ENCODE assay signal across 1 cellular context in the genomic region with DNA sequence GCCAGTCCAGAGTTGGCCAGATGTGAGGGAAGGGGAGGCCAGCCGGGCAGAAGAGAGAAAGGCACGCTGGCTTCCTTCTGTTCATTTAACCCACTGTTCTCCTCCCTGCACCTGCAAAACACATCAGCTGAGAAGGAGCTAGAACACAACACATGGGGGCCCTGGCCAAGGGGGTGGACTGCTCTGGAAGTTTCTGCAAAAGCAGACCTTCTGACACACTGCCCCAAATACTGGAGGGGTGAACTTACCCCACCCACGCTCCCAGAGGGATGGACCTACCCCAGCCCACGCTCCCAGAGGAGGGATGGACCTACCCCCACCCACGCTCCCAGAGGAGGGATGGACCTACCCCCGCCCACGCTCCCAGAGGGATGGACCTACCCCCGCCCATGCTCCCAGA.
TF ChIP-seq lines count a peak whose summit lies in the region.

No MANE protein-coding gene starts in this region.

TF ChIP-seq in HepG2, 621 proteins besides CTCF, POLR2A, EP300 and RAD21 (continued from another document):
- TF ChIP-seq, protein P1, sequence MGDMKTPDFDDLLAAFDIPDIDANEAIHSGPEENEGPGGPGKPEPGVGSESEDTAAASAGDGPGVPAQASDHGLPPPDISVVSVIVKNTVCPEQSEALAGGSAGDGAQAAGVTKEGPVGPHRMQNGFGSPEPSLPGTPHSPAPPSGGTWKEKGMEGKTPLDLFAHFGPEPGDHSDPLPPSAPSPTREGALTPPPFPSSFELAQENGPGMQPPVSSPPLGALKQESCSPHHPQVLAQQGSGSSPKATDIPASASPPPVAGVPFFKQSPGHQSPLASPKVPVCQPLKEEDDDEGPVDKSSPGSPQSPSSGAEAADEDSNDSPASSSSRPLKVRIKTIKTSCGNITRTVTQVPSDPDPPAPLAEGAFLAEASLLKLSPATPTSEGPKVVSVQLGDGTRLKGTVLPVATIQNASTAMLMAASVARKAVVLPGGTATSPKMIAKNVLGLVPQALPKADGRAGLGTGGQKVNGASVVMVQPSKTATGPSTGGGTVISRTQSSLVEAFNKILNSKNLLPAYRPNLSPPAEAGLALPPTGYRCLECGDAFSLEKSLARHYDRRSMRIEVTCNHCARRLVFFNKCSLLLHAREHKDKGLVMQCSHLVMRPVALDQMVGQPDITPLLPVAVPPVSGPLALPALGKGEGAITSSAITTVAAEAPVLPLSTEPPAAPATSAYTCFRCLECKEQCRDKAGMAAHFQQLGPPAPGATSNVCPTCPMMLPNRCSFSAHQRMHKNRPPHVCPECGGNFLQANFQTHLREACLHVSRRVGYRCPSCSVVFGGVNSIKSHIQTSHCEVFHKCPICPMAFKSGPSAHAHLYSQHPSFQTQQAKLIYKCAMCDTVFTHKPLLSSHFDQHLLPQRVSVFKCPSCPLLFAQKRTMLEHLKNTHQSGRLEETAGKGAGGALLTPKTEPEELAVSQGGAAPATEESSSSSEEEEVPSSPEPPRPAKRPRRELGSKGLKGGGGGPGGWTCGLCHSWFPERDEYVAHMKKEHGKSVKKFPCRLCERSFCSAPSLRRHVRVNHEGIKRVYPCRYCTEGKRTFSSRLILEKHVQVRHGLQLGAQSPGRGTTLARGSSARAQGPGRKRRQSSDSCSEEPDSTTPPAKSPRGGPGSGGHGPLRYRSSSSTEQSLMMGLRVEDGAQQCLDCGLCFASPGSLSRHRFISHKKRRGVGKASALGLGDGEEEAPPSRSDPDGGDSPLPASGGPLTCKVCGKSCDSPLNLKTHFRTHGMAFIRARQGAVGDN (CRISPR knock-in tag; IDR thresholded peaks at IDR 0.05): peak; percentile 43; the same call in 1 of the 2 replicates
- TF ChIP-seq ZNF678 (CRISPR knock-in tag; IDR thresholded peaks at IDR 0.05) (no peak), ZKSCAN8 (CRISPR knock-in tag; IDR thresholded peaks at IDR 0.05; ENCODE audit: borderline replicate concordance) (no peak), TP53 (CRISPR knock-in tag; conservative IDR thresholded peaks at IDR 0.05) (no peak), MEF2D (CRISPR knock-in tag; IDR thresholded peaks at IDR 0.05) (no peak), ZNF652 (CRISPR knock-in tag; IDR thresholded peaks at IDR 0.05; ENCODE audit: borderline replicate concordance, low read depth) (peak; percentile 70), TEAD3 (CRISPR knock-in tag; optimal IDR thresholded peaks at IDR 0.05; ENCODE audit: borderline replicate concordance) (no peak), ZNF563 (CRISPR knock-in tag; IDR thresholded peaks at IDR 0.05) (no peak), ZNF10 (CRISPR knock-in tag; IDR thresholded peaks at IDR 0.05; ENCODE audit: borderline replicate concordance, low read depth) (no peak)
